9 cellular contexts compared by ENCODE assay signal in the genomic region with DNA sequence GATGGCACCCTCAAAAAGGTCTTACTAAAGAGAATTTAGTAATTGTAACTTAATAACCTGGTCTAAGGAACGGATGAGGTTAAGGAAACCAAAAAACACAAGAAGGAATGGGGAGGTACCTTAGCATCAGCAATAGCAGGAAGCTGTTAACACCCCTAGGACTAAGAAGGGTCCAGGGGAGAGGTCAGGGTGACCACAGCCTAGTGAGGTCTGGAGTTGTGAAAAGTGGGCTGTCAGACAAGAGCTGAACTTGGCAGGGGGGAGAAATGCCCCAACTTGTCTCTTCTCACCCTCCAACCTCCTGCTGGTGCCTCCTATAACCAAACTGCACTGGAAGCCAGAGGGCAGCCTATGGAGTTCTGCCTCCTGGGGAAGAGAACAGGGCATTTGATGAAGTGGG. TPM values are rescaled to one million over a fixed set of nuclear protein-coding genes. Genes with fewer than 3 reads are reported as not detected.
"Had no signal": no experiment of that assay in that cellular context is flagged by ENCODE, and none has a peak within 500 bp of the region (broad histone marks: within the 10 kb centered on the region; RNA-seq: fewer than 3 reads in every experiment).

No MANE protein-coding gene starts in this region.

RNA-seq across cellular contexts. Expression of gene PGM5, which starts 41.9 kb away (rescaled TPM):
- total RNA-seq: activated naive CD4-positive, alpha-beta T cell treated with anti-CD3 and anti-CD28 coated beads for 36 hours; activated naive CD4-positive, alpha-beta T cell treated with anti-CD3 and anti-CD28 coated beads, Interleukin-2, amount 50 U/mL, for 72 hours; activated naive CD8-positive, alpha-beta T cell treated with anti-CD3 and anti-CD28 coated beads for 36 hours; activated naive CD8-positive, alpha-beta T cell treated with anti-CD3 and anti-CD28 coated beads, Interleukin-2, amount 10 ng/mL, durations not matched to agents 7 days and 5 days; activated T-cell treated with anti-CD3 and anti-CD28 coated beads, Interleukin-2, amount 50 U/mL, for 4 hours; activated T-cell treated with anti-CD3 and anti-CD28 coated beads, Interleukin-2, amount 50 U/mL, for 72 hours; activated T-helper 1 cell treated with anti-CD3 and anti-CD28 coated beads, Interleukin-12 subunit alpha, Interleukin-12 subunit beta, Interleukin-2, Interleukin-4 antibody, amounts not matched to agents 30 ng/mL and 10 ng/mL and 1 ng/mL, durations not matched to agents 14 hours and 24 hours and 36 hours; activated T-helper 17 cell treated with anti-CD3 and anti-CD28 coated beads, Interleukin-2, amount 50 U/mL, for 72 hours; activated T-helper 2 cell treated with anti-CD3 and anti-CD28 coated beads, Interferon-gamma antibody, Interleukin-2, Interleukin-4, amounts not matched to agents 10 μg/mL and 5 μg/mL and 100 μg/mL, durations not matched to agents 14 hours and 24 hours and 36 hours had no signal
